Comparison of ENCODE assay signal across 14 cellular contexts in genomic region chr22:24976442-24977218, GRCh38. TPM values are rescaled to one million over a fixed set of nuclear protein-coding genes. Genes with fewer than 3 reads are reported as not detected.
A peak's percentile ranks its signal among the peaks of the same experiment; 100 is the strongest.
DNase-seq lines count a peak whose midpoint lies in the region; ATAC-seq and TF ChIP-seq lines count a peak whose summit lies in the region.
"Had no signal": no experiment of that assay in that cellular context is flagged by ENCODE, and none has a peak within 500 bp of the region (broad histone marks: within the 10 kb centered on the region; RNA-seq: fewer than 3 reads in every experiment).

No MANE protein-coding gene starts in this region.

- no peaks in the 10 kb centered on the region for H3K27me3 Mint-ChIP-seq in chondrocyte (ENCODE audit: low read depth)

- H3K9me3 Mint-ChIP-seq in chondrocyte (ENCODE audit: low read depth), result no peaks in the 10 kb centered on the region

- peaks cover 44% of the 10 kb centered on the region for H3K4me1 Mint-ChIP-seq in chondrocyte (ENCODE audit: low read depth)

- peak overlapping the region; percentile 32 for H3K27ac Mint-ChIP-seq in chondrocyte (ENCODE audit: unreplicated experiment)

- no peak overlapping the region for H3K9ac ChIP-seq in HUES64 (ENCODE audit: low read depth, low read length)

- no peaks in the 10 kb centered on the region for H3K36me3 Mint-ChIP-seq in chondrocyte (ENCODE audit: low read depth)

- intact Hi-C loops in right lobe of liver (cut with DNase I), result no loop called here
- intact Hi-C loops in stomach (cut with DNase I; ENCODE audit: low total_unique reads), result no loop called here

- no peaks in the 10 kb centered on the region for H3K36me3 ChIP-seq in HUES64 (ENCODE audit: insufficient read depth, low read length)
- H3K36me3 ChIP-seq in right lobe of liver, result no peaks in the 10 kb centered on the region
- no peaks in the 10 kb centered on the region for H3K36me3 ChIP-seq in stomach
- H3K36me3 ChIP-seq: BE2C, brain microvascular endothelial cell had no signal

- TF ChIP-seq CTCF in chondrocyte (IDR thresholded peaks at IDR 0.05) (no peak), right lobe of liver (IDR thresholded peaks at IDR 0.05) (no peak), stomach (IDR thresholded peaks at IDR 0.05) (no peak)

- H3K9me3 ChIP-seq in HUES64 (ENCODE audit: insufficient read depth, low read depth, low read length), result no peaks in the 10 kb centered on the region
- no peaks in the 10 kb centered on the region for H3K9me3 ChIP-seq in right lobe of liver
- no peaks in the 10 kb centered on the region for H3K9me3 ChIP-seq in stomach
- H3K9me3 ChIP-seq: BE2C, mucosa of descending colon had no signal

- ATAC-seq in right lobe of liver, result peak in 1 of 4 donors; percentile 8

- H3K4me1 ChIP-seq in HUES64 (ENCODE audit: insufficient read depth, low read length), result peaks cover 29% of the 10 kb centered on the region
- H3K4me1 ChIP-seq in right lobe of liver, result peaks cover 0 to 18% (median 6%) of the 10 kb centered on the region in 4 donors
- peaks cover 22 to 54% (median 29%) of the 10 kb centered on the region in 4 donors for H3K4me1 ChIP-seq in stomach

- TF ChIP-seq POLR2A in right lobe of liver (IDR thresholded peaks at IDR 0.05), result no peak
- no peak for TF ChIP-seq POLR2A in stomach (IDR thresholded peaks at IDR 0.05)

- no peak for TF ChIP-seq EP300 in stomach (IDR thresholded peaks at IDR 0.05)

- H3K27ac ChIP-seq in HUES64 (ENCODE audit: low read depth, low read length), result peak overlapping the region; percentile 79
- H3K27ac ChIP-seq in right lobe of liver, result peak overlapping the region in 2 of 3 donors; percentile 58 to 70
- peak overlapping the region in 4 of 5 donors; percentile 73 to 76 (median 75) for H3K27ac ChIP-seq in stomach
- H3K27ac ChIP-seq: brain microvascular endothelial cell had no signal

- 88% methylated on average over 18 of the region's 18 CpGs for WGBS in HUES64
- WGBS in right lobe of liver (ENCODE audit: insufficient coverage, low coverage, low lambda C conversion rate, missing lambda C conversion rate), result 58% methylated on average over 9 of the region's 18 CpGs
- 65 to 70% (median 68%) methylated on average over 14 to 18 of the region's 18 CpGs for WGBS in stomach, 5 donors

- H3K27me3 ChIP-seq in HUES64 (ENCODE audit: insufficient read depth, low read length), result no peaks in the 10 kb centered on the region
- no peaks in the 10 kb centered on the region for H3K27me3 ChIP-seq in right lobe of liver
- no peaks in the 10 kb centered on the region for H3K27me3 ChIP-seq in stomach
- H3K27me3 ChIP-seq: BE2C, brain microvascular endothelial cell had no signal

- DNase-seq in chondrocyte (ENCODE audit: low spot score) (no peak), right lobe of liver (no peak), stomach (no peak), NAMALWA (ENCODE audit: low spot score) (no peak), glomerular visceral epithelial cell (ENCODE audit: extremely low spot score) (no peak), NCI-H1417 treated with DMSO at 0.1 percent for 48 hours (lab: John Stamatoyannopoulos, UW) (no peak), SIG-M5 treated with dmso at 0.1 percent for 504 hours (lab: John Stamatoyannopoulos, UW; ENCODE audit: unreplicated experiment) (no peak)
- DNase-seq: brain microvascular endothelial cell, IMR-90, NCI-H2081 treated with DMSO at 0.1 percent for 48 hours had no signal

- H3K4me3 ChIP-seq in HUES64 (ENCODE audit: low read length) (no peak overlapping the region), right lobe of liver (no peak overlapping the region), stomach (no peak overlapping the region)
- H3K4me3 ChIP-seq: mucosa of descending colon had no signal

- H3K4me3 Mint-ChIP-seq in chondrocyte (ENCODE audit: unreplicated experiment), result peak overlapping the region; percentile 19

RNA-seq across cellular contexts. Expression of gene KIAA1671, which starts 24.1 kb away (rescaled TPM):
- polyA plus RNA-seq in HUES64 (2013, experiment 1 of 2), result 7.7 TPM
- 8.5 TPM for polyA plus RNA-seq in HUES64 (2013, experiment 2 of 2)
- total RNA-seq in chondrocyte (27.5 to 36.6 TPM (median 28.5 TPM) in 3 replicates), right lobe of liver (10 to 100 TPM; 31.1 to 56.6 (median 39.2) TPM), stomach (10 to 100 TPM; 30.8 to 80.5 (median 43.8) TPM)
- 1 to 10 TPM; 5.7 to 7.7 (median 6.9) TPM for polyA plus RNA-seq in stomach
- total RNA-seq: IMR-90 had no signal

RNA-seq across cellular contexts. Expression of gene LHFPL7, which starts 30.1 kb away (rescaled TPM):
- polyA plus RNA-seq in HUES64 (2013, experiment 1 of 2), result not detected
- polyA plus RNA-seq in HUES64 (2013, experiment 2 of 2), result not detected
- total RNA-seq in chondrocyte (not detected in 3 replicates), right lobe of liver (not detected), stomach (not detected)
- 1 to 10 TPM in 2 of 3 donors, not detected in 1; 1.1 to 1.5 TPM for polyA plus RNA-seq in stomach
- total RNA-seq: frontal cortex, IMR-90 had no signal
- polyA plus RNA-seq: IMR-90 had no signal
